Comparison of ENCODE assay signal across 16 cellular contexts in genomic region chr20:47773381-47773786, GRCh38. TPM values are rescaled to one million over a fixed set of nuclear protein-coding genes. Genes with fewer than 3 reads are reported as not detected.
A peak's percentile ranks its signal among the peaks of the same experiment; 100 is the strongest.
DNase-seq lines count a peak whose midpoint lies in the region; ATAC-seq and TF ChIP-seq lines count a peak whose summit lies in the region.
"Had no signal": no experiment of that assay in that cellular context is flagged by ENCODE, and none has a peak within 500 bp of the region (broad histone marks: within the 10 kb centered on the region; RNA-seq: fewer than 3 reads in every experiment).

No MANE protein-coding gene starts in this region.

- H3K27ac ChIP-seq in gastroesophageal sphincter: peak overlapping the region in 3 of 4 donors; percentile 57 to 73 (median 68)
- H3K27ac ChIP-seq in muscle layer of duodenum (ENCODE audit: low read length): peak overlapping the region; percentile 61
- peak overlapping the region in 2 of 3 donors; percentile 35 to 49 for H3K27ac ChIP-seq in thyroid gland

- H3K4me1 ChIP-seq in gastroesophageal sphincter (peaks cover 0 to 41% (median 8%) of the 10 kb centered on the region in 3 donors), muscle layer of duodenum (ENCODE audit: control insufficient read depth in 1 of 2, insufficient read depth in 2 of 2, low read length in 2 of 2) (peaks cover 7 to 9% of the 10 kb centered on the region in 2 donors), thyroid gland (peaks cover 6 to 28% of the 10 kb centered on the region in 2 donors)

- TF ChIP-seq CTCF in gastroesophageal sphincter (IDR thresholded peaks at IDR 0.05) (no peak), thyroid gland (IDR thresholded peaks at IDR 0.05) (no peak)

- TF ChIP-seq POLR2A in gastroesophageal sphincter (IDR thresholded peaks at IDR 0.05) (no peak), thyroid gland (IDR thresholded peaks at IDR 0.05) (no peak)

- DNase-seq in astrocyte of the hippocampus (ENCODE audit: low read depth, low spot score) (peak; percentile 73), thyroid gland (peak in 1 of 2 donors; percentile 19), SKM-1 (lab: John Stamatoyannopoulos, UW; ENCODE audit: unreplicated experiment) (no peak), pons (ENCODE audit: low spot score) (no peak)
- DNase-seq: activated naive CD4-positive, alpha-beta T cell treated with anti-CD3 and anti-CD28 coated beads, Interleukin-2, amount 50 U/mL, for 16 hours; CD4-positive, CD25-positive, alpha-beta regulatory T cell; central memory CD4-positive, alpha-beta T cell; KG1; NCI-H146; NCI-H748 treated with DMSO at 0.1 percent for 48 hours; stimulated activated CD4-positive, alpha-beta T cell treated with anti-CD3 and anti-CD28 coated beads, Interleukin-4, amount 100 ng/mL, for 4 hours; stimulated activated naive CD4-positive, alpha-beta T cell had no signal

- no peaks in the 10 kb centered on the region for H3K27me3 ChIP-seq in gastroesophageal sphincter
- H3K27me3 ChIP-seq in muscle layer of duodenum (ENCODE audit: low read depth, low read length): no peaks in the 10 kb centered on the region
- H3K27me3 ChIP-seq in thyroid gland: no peaks in the 10 kb centered on the region

- H3K4me3 ChIP-seq in gastroesophageal sphincter: no peak overlapping the region
- H3K4me3 ChIP-seq in muscle layer of duodenum (ENCODE audit: low read depth in 1 of 2, low read length in 2 of 2): peak overlapping the region in 1 of 2 donors; percentile 24
- no peak overlapping the region for H3K4me3 ChIP-seq in thyroid gland (replicated peaks in 1 of 3)

- H3K9me3 ChIP-seq in gastroesophageal sphincter: peaks cover 0 to 14% (median 0%) of the 10 kb centered on the region in 3 donors
- H3K9me3 ChIP-seq in muscle layer of duodenum (ENCODE audit: control insufficient read depth in 1 of 2, low read length in 2 of 2): peaks cover 0 to 5% of the 10 kb centered on the region in 2 donors
- no peaks in the 10 kb centered on the region for H3K9me3 ChIP-seq in thyroid gland

- peaks cover 0 to 4% of the 10 kb centered on the region in 2 donors for H3K36me3 ChIP-seq in gastroesophageal sphincter
- H3K36me3 ChIP-seq in muscle layer of duodenum (ENCODE audit: control insufficient read depth in 1 of 2, insufficient read depth in 2 of 2, low read length in 2 of 2): no peaks in the 10 kb centered on the region
- H3K36me3 ChIP-seq in thyroid gland: no peaks in the 10 kb centered on the region

- intact Hi-C loops in thyroid gland (cut with DNase I): no loop called here

- peak; percentile 55 for ATAC-seq in gastroesophageal sphincter
- ATAC-seq in GM21737 (IDR thresholded peaks at IDR 0.05; ENCODE audit: unreplicated experiment): no peak
- no peak for ATAC-seq in HG03280 (IDR thresholded peaks at IDR 0.05; ENCODE audit: unreplicated experiment)

- no peak for TF ChIP-seq EP300 in gastroesophageal sphincter (IDR thresholded peaks at IDR 0.05)

- 70% methylated on average over 8 of the region's 8 CpGs; no CpG with 5 or more reads in 1 of the 2 donors for WGBS in gastroesophageal sphincter (ENCODE audit: low coverage in 1 of 2), 2 donors
- 69 to 77% methylated on average over 8 of the region's 8 CpGs for WGBS in thyroid gland, 2 donors

RNA-seq across cellular contexts. Expression of gene SULF2, which starts 11.9 kb away (rescaled TPM):
- total RNA-seq in gastroesophageal sphincter (100 to 1,000 TPM in 1 of 4 donors, 10 to 100 TPM in 3; 41.2 to 177 (median 62.3) TPM), thyroid gland (10 to 100 TPM; 39.4 to 90.6 (median 55.4) TPM)
- total RNA-seq: CD4-positive, CD25-positive, alpha-beta regulatory T cell had no signal
